13 cellular contexts compared by ENCODE assay signal in the genomic region with DNA sequence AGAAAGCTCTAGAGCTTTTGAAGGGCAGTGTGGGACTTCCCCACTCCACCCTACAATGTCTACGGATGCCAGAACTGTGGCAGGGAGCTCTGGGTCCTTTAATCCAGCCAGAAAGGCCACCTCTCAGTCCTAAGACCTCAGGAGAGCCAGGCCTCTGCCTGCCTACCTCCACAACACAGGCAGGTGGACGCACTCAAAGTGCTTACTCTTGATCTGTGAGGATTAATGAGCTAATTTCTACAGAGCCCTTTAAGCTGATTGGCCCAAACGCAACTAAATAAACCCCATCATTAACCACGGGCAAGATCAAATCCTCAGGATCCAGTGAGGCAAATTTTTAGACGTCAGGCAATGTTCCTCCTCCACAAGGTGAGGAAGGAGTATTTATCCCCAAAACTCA. TPM values are rescaled to one million over a fixed set of nuclear protein-coding genes. Genes with fewer than 3 reads are reported as not detected.
DNase-seq lines count a peak whose midpoint lies in the region; ATAC-seq and TF ChIP-seq lines count a peak whose summit lies in the region.
"Had no signal": no experiment of that assay in that cellular context is flagged by ENCODE, and none has a peak within 500 bp of the region (broad histone marks: within the 10 kb centered on the region; RNA-seq: fewer than 3 reads in every experiment).

No MANE protein-coding gene starts in this region.

- no peaks in the 10 kb centered on the region for H3K27me3 Mint-ChIP-seq in T-helper 17 cell
- H3K27me3 Mint-ChIP-seq: CD8-positive, alpha-beta memory T cell; IgD-negative memory B cell had no signal

- no peak overlapping the region for H3K9ac ChIP-seq in HCT116 (ENCODE audit: low read length)
- H3K9ac ChIP-seq: BLaER1 had no signal

- ATAC-seq in HCT116 = 0 out of 2 replicates have a peak, but pooled peaks have one; percentile 15
- peak; percentile 38 for ATAC-seq in T-helper 17 cell
- ATAC-seq in sciatic nerve = no peak

- H3K4me1 ChIP-seq in HCT116 (ENCODE audit: control insufficient read depth in 1 of 2, insufficient read depth in 2 of 2, low read length in 2 of 2) = peaks cover 11 to 47% of the 10 kb centered on the region in 2 experiments
- H3K4me1 ChIP-seq: Caco-2 had no signal

- peak overlapping the region; percentile 24 for H3K27ac Mint-ChIP-seq in T-helper 17 cell
- H3K27ac Mint-ChIP-seq: IgD-negative memory B cell had no signal

- peaks cover 0 to 22% of the 10 kb centered on the region in 2 experiments; a peak in 1 of 4 replicates for H3K36me3 ChIP-seq in HCT116 (ENCODE audit: control insufficient read depth in 1 of 2, insufficient read depth in 2 of 2, low read length in 2 of 2)

- H3K9me2 ChIP-seq in HCT116 (ENCODE audit: insufficient read depth) = no peaks in the 10 kb centered on the region

- POLR2A ChIA-PET in HCT116 (lab: Charles Lee) = no interaction called here

- H3K4me1 Mint-ChIP-seq in T-helper 17 cell = peaks cover 27% of the 10 kb centered on the region

- H3K9me3 ChIP-seq in HCT116 (ENCODE audit: control insufficient read depth in 1 of 2, insufficient read depth in 1 of 2, low read depth in 1 of 2, low read length in 2 of 2) (no peaks in the 10 kb centered on the region), T-helper 17 cell (ENCODE audit: control insufficient read depth, low read length, poor library complexity, severe bottlenecking) (no peaks in the 10 kb centered on the region)
- H3K9me3 ChIP-seq: Caco-2 had no signal

- TF ChIP-seq CTCF in HCT116 (IDR thresholded peaks at IDR 0.05 in 2 of 3, conservative IDR thresholded peaks at IDR 0.05 in 1 of 3; ENCODE audit: borderline replicate concordance in 1 of 3, insufficient read depth in 1 of 3, low read depth in 2 of 3, low read length in 2 of 3) = no peak

- no peak overlapping the region for H3K27ac ChIP-seq in HCT116 (ENCODE audit: low read depth, low read length)
- H3K27ac ChIP-seq: BLaER1, HL-60 had no signal

- H2AFZ ChIP-seq in HCT116 (ENCODE audit: low read depth, low read length, poor library complexity, severe bottlenecking) = no peak overlapping the region

- H4K20me1 ChIP-seq in HCT116 (ENCODE audit: insufficient read depth) = no peaks in the 10 kb centered on the region

- DNase-seq in HCT116 (ENCODE audit: low read depth, low spot score) = no peak
- DNase-seq in NCI-H524 (lab: John Stamatoyannopoulos, UW) = peak; percentile 31 to 74
- DNase-seq in T-helper 17 cell = no peak
- DNase-seq in Ammon's horn (ENCODE audit: low spot score) = no peak
- DNase-seq in sciatic nerve (ENCODE audit: low spot score) = no peak
- no peak for DNase-seq in stimulated activated naive CD4-positive, alpha-beta T cell treated with Interleukin-2 at 50 U/mL for 16 hours (lab: John Stamatoyannopoulos, UW)
- DNase-seq: Caco-2; CD8-positive, alpha-beta memory T cell; DMS 273 treated with DMSO at 0.1 percent for 48 hours; HCEC 1CT had no signal

- CTCF ChIA-PET in HCT116 (lab: Charles Lee) = no interaction called here

- H3K79me2 ChIP-seq in HCT116 (ENCODE audit: insufficient read depth, low read length) = peaks cover 81% of the 10 kb centered on the region

- TF ChIP-seq RAD21 in HCT116 (IDR thresholded peaks at IDR 0.05; ENCODE audit: low read depth) = no peak

- H3K4me3 Mint-ChIP-seq in T-helper 17 cell = peak overlapping the region; percentile 31

- intact Hi-C loops in HCT116 (cut with micrococcal nuclease) (no loop called here), sciatic nerve (cut with DNase I) (no loop called here)

- RAD21 ChIA-PET in HCT116 (lab: Charles Lee; ENCODE audit: low non-redundant PET in 1 of 2, low total read pairs in 2 of 2, uncharacterized antibody in 2 of 2, unreplicated experiment in 2 of 2) = no interaction called here

- H3K36me3 Mint-ChIP-seq in T-helper 17 cell (ENCODE audit: low read depth) = no peaks in the 10 kb centered on the region
- H3K36me3 Mint-ChIP-seq: IgD-negative memory B cell had no signal

- BruUV-seq in HCT116 (replicated peaks; lab: Mats Ljungman, UMichigan) = no TSS peak

- no peak for TF ChIP-seq POLR2A in HCT116 (IDR thresholded peaks at IDR 0.05; ENCODE audit: borderline replicate concordance, extremely low read depth, insufficient read depth, insufficient read length)

- H3K27me3 ChIP-seq in HCT116 (ENCODE audit: insufficient read depth, low read length) = no peaks in the 10 kb centered on the region
- H3K27me3 ChIP-seq: BLaER1 had no signal

- no peak overlapping the region for H3K4me2 ChIP-seq in HCT116 (ENCODE audit: low read length)
- H3K4me2 ChIP-seq: BLaER1 had no signal

- H3K4me3 ChIP-seq in HCT116 (replicated peaks in 1 of 2; ENCODE audit: low read depth in 1 of 2, low read length in 2 of 2) = no peak overlapping the region
- H3K4me3 ChIP-seq: BLaER1 had no signal

TF ChIP-seq in HCT116, 20 proteins besides CTCF, POLR2A, EP300 and RAD21:
- TF ChIP-seq FOSL1 (IDR thresholded peaks at IDR 0.05; ENCODE audit: low read depth) (no peak), ZFX (IDR thresholded peaks at IDR 0.05) (no peak), EZH2 (IDR thresholded peaks at IDR 0.05) (no peak), CEBPB (IDR thresholded peaks at IDR 0.05; ENCODE audit: low read depth) (no peak), ELF1 (IDR thresholded peaks at IDR 0.05; ENCODE audit: borderline replicate concordance, low read depth) (no peak)
- TF ChIP-seq, protein P1, sequence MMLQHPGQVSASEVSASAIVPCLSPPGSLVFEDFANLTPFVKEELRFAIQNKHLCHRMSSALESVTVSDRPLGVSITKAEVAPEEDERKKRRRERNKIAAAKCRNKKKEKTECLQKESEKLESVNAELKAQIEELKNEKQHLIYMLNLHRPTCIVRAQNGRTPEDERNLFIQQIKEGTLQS (IDR thresholded peaks at IDR 0.05) = no peak
- TF ChIP-seq, protein P2, sequence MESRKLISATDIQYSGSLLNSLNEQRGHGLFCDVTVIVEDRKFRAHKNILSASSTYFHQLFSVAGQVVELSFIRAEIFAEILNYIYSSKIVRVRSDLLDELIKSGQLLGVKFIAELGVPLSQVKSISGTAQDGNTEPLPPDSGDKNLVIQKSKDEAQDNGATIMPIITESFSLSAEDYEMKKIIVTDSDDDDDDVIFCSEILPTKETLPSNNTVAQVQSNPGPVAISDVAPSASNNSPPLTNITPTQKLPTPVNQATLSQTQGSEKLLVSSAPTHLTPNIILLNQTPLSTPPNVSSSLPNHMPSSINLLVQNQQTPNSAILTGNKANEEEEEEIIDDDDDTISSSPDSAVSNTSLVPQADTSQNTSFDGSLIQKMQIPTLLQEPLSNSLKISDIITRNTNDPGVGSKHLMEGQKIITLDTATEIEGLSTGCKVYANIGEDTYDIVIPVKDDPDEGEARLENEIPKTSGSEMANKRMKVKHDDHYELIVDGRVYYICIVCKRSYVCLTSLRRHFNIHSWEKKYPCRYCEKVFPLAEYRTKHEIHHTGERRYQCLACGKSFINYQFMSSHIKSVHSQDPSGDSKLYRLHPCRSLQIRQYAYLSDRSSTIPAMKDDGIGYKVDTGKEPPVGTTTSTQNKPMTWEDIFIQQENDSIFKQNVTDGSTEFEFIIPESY (IDR thresholded peaks at IDR 0.05; ENCODE audit: extremely low read depth, insufficient replicate concordance, low read length) = no peak
- TF ChIP-seq, protein P3, sequence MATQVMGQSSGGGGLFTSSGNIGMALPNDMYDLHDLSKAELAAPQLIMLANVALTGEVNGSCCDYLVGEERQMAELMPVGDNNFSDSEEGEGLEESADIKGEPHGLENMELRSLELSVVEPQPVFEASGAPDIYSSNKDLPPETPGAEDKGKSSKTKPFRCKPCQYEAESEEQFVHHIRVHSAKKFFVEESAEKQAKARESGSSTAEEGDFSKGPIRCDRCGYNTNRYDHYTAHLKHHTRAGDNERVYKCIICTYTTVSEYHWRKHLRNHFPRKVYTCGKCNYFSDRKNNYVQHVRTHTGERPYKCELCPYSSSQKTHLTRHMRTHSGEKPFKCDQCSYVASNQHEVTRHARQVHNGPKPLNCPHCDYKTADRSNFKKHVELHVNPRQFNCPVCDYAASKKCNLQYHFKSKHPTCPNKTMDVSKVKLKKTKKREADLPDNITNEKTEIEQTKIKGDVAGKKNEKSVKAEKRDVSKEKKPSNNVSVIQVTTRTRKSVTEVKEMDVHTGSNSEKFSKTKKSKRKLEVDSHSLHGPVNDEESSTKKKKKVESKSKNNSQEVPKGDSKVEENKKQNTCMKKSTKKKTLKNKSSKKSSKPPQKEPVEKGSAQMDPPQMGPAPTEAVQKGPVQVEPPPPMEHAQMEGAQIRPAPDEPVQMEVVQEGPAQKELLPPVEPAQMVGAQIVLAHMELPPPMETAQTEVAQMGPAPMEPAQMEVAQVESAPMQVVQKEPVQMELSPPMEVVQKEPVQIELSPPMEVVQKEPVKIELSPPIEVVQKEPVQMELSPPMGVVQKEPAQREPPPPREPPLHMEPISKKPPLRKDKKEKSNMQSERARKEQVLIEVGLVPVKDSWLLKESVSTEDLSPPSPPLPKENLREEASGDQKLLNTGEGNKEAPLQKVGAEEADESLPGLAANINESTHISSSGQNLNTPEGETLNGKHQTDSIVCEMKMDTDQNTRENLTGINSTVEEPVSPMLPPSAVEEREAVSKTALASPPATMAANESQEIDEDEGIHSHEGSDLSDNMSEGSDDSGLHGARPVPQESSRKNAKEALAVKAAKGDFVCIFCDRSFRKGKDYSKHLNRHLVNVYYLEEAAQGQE (IDR thresholded peaks at IDR 0.05; ENCODE audit: low read depth) = no peak

RNA-seq across cellular contexts. Expression of a gene that starts 8.1 kb away (rescaled TPM):
- 118 TPM for total RNA-seq in HCT116 (2021; ENCODE audit: unreplicated experiment)
- 62.6 and 81.7 TPM in 2 replicates for polyA plus RNA-seq in HCT116 (2012)
- 10 to 100 TPM; 24.1 to 26.1 TPM for total RNA-seq in T-helper 17 cell
- total RNA-seq in sciatic nerve = 19.0 TPM

Comparison
In these comparisons a context has a peak if more than half of its experiments do, and no peak if none do; other contexts are left out.
1. DNase-seq: peak in NCI-H524 (2 of 2); none in HCT116 (single experiment), T-helper 17 cell (0 of 3), Ammon's horn (single experiment), sciatic nerve (single experiment) and stimulated activated naive CD4-positive, alpha-beta T cell treated with Interleukin-2 at 50 U/mL for 16 hours (single experiment).